Comparison of ENCODE assay signal across 21 cellular contexts in the genomic region with DNA sequence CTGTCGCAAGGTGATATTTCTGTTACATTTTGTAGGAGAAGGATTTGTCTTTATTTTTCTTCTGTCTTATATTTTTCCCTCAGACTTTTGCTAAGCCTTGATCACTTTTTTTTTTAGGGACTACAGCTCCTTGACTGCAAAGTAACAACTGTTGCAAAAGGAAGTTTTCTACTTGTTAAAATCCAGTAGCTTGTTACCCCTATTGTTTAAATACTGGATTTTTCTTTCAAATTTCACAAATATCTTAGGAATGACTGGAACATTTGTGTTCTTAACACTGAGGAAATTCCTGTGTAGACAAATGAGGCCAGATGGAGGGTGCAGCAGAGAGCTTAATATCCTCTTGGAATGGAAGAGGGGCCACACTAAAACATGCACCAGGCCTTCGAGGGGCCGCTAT. TPM values are rescaled to one million over a fixed set of nuclear protein-coding genes. Genes with fewer than 3 reads are reported as not detected.
DNase-seq lines count a peak whose midpoint lies in the region; ATAC-seq, FAIRE-seq and TF ChIP-seq lines count a peak whose summit lies in the region.
"Had no signal": no experiment of that assay in that cellular context is flagged by ENCODE, and none has a peak within 500 bp of the region (broad histone marks: within the 10 kb centered on the region; RNA-seq: fewer than 3 reads in every experiment).

No MANE protein-coding gene starts in this region.

- H3K27ac Mint-ChIP-seq in activated CD8-positive, alpha-beta T cell treated with anti-CD3 and anti-CD28 coated beads for 36 hours: no peak overlapping the region
- H3K27ac Mint-ChIP-seq in activated naive CD4-positive, alpha-beta T cell treated with anti-CD3 and anti-CD28 coated beads, Interleukin-2, amount 50 U/mL, for 72 hours: no peak overlapping the region

- intact Hi-C loops in activated CD8-positive, alpha-beta T cell treated with anti-CD3 and anti-CD28 coated beads for 36 hours (cut with micrococcal nuclease): no loop called here

- peak; percentile 21 for DNase-seq in fibroblast of peridontal ligament (ENCODE audit: extremely low read depth)
- peak; percentile 66 for DNase-seq in osteoblast (ENCODE audit: insufficient read length, low spot score, missing footprints)
- DNase-seq in right atrium auricular region (ENCODE audit: low spot score): no peak
- DNase-seq in activated CD8-positive, alpha-beta T cell treated with anti-CD3 and anti-CD28 coated beads for 36 hours: no peak
- no peak for DNase-seq in activated naive CD4-positive, alpha-beta T cell treated with anti-CD3 and anti-CD28 coated beads, Interleukin-2, amount 50 U/mL, for 72 hours (ENCODE audit: low spot score in 2 of 2)
- DNase-seq in midbrain (lab: John Stamatoyannopoulos, UW): no peak
- DNase-seq: BE2C, DMS79, MG63, NCI-H1417, NCI-H1694 treated with DMSO at 0.1 percent for 48 hours, NCI-H446, NCI-H526 treated with DMSO at 0.1 percent for 48 hours, OCI-M1, Right ventricle myocardium superior had no signal

- TF ChIP-seq CTCF in osteoblast (IDR thresholded peaks at IDR 0.05; ENCODE audit: extremely low read depth, low read depth, low read length) (no peak), right atrium auricular region (IDR thresholded peaks at IDR 0.05) (no peak)
- no peak for TF ChIP-seq CTCF in activated CD8-positive, alpha-beta T cell treated with anti-CD3 and anti-CD28 coated beads for 36 hours (IDR thresholded peaks at IDR 0.05)

- no peaks in the 10 kb centered on the region for H3K36me3 Mint-ChIP-seq in activated CD8-positive, alpha-beta T cell treated with anti-CD3 and anti-CD28 coated beads for 36 hours (ENCODE audit: low read depth)
- no peaks in the 10 kb centered on the region for H3K36me3 Mint-ChIP-seq in activated naive CD4-positive, alpha-beta T cell treated with anti-CD3 and anti-CD28 coated beads, Interleukin-2, amount 50 U/mL, for 72 hours

- CTCF ChIA-PET in activated CD8-positive, alpha-beta T cell treated with anti-CD3 and anti-CD28 coated beads for 36 hours (lab: Charles Lee): interaction anchor here (0.6 to 0.7 kb wide), 2 partner anchors 48 to 247 kb away, joined by 4 read pairs; no protein-coding TSS in a partner anchor

- H3K9me3 ChIP-seq in KOPT-K1 (ENCODE audit: insufficient read depth, low read length, poor library complexity, severe bottlenecking) (no peaks in the 10 kb centered on the region), osteoblast (ENCODE audit: low read depth, low read length) (no peaks in the 10 kb centered on the region), right atrium auricular region (no peaks in the 10 kb centered on the region)
- H3K9me3 ChIP-seq: A549, BE2C, MG63 had no signal

- no peaks in the 10 kb centered on the region for H3K9me3 Mint-ChIP-seq in activated CD8-positive, alpha-beta T cell treated with anti-CD3 and anti-CD28 coated beads for 36 hours
- H3K9me3 Mint-ChIP-seq in activated naive CD4-positive, alpha-beta T cell treated with anti-CD3 and anti-CD28 coated beads, Interleukin-2, amount 50 U/mL, for 72 hours: peaks cover 0 to 4% of the 10 kb centered on the region in 2 donors

- POLR2A ChIA-PET in activated CD8-positive, alpha-beta T cell treated with anti-CD3 and anti-CD28 coated beads for 36 hours (lab: Charles Lee): no interaction called here

- H3K27me3 ChIP-seq in osteoblast (ENCODE audit: insufficient read depth, low read length): no peaks in the 10 kb centered on the region
- no peaks in the 10 kb centered on the region for H3K27me3 ChIP-seq in right atrium auricular region
- H3K27me3 ChIP-seq: MG63 had no signal

- H3K27ac ChIP-seq in KOPT-K1 (ENCODE audit: low read depth, low read length, poor library complexity, severe bottlenecking) (peak overlapping the region; percentile 48), osteoblast (ENCODE audit: low read depth, low read length) (no peak overlapping the region), right atrium auricular region (no peak overlapping the region)

- no peaks in the 10 kb centered on the region for H4K20me1 ChIP-seq in osteoblast (ENCODE audit: insufficient read depth, low read length)

- H3K4me3 ChIP-seq in osteoblast (ENCODE audit: insufficient read depth, low read length) (no peak overlapping the region), right atrium auricular region (no peak overlapping the region)
- H3K4me3 ChIP-seq: A549, MG63 had no signal

- peaks cover 2% of the 10 kb centered on the region for H3K4me1 Mint-ChIP-seq in activated CD8-positive, alpha-beta T cell treated with anti-CD3 and anti-CD28 coated beads for 36 hours (ENCODE audit: low read depth)

- H3K36me3 ChIP-seq in KOPT-K1 (ENCODE audit: insufficient read depth, low read length) (no peaks in the 10 kb centered on the region), osteoblast (ENCODE audit: insufficient read depth, low read length) (no peaks in the 10 kb centered on the region), right atrium auricular region (no peaks in the 10 kb centered on the region)
- H3K36me3 ChIP-seq: BE2C, MG63 had no signal

- peaks cover 3% of the 10 kb centered on the region for H3K27me3 Mint-ChIP-seq in activated CD8-positive, alpha-beta T cell treated with anti-CD3 and anti-CD28 coated beads for 36 hours

- peak; percentile 96 for FAIRE-seq in G401.6 (lab: Jason Lieb, UNC)
- FAIRE-seq: A549, H1 had no signal

- H3K4me2 ChIP-seq in osteoblast (ENCODE audit: insufficient read depth, low read length): no peak overlapping the region
- H3K4me2 ChIP-seq: A549 had no signal

- ATAC-seq in activated CD8-positive, alpha-beta T cell treated with anti-CD3 and anti-CD28 coated beads for 36 hours: no peak
- no peak for ATAC-seq in activated naive CD4-positive, alpha-beta T cell treated with anti-CD3 and anti-CD28 coated beads, Interleukin-2, amount 50 U/mL, for 72 hours
- ATAC-seq: A549 had no signal

- no peaks in the 10 kb centered on the region for H3K79me2 ChIP-seq in osteoblast (ENCODE audit: insufficient read depth, low read length)

- no peaks in the 10 kb centered on the region for H3K4me1 ChIP-seq in osteoblast (ENCODE audit: insufficient read depth, low read length)
- peaks cover 0 to 6% of the 10 kb centered on the region in 2 donors for H3K4me1 ChIP-seq in right atrium auricular region
- H3K4me1 ChIP-seq: BE2C had no signal

- H3K4me3 Mint-ChIP-seq in activated CD8-positive, alpha-beta T cell treated with anti-CD3 and anti-CD28 coated beads for 36 hours: no peak overlapping the region

- no peak overlapping the region for H2AFZ ChIP-seq in osteoblast (ENCODE audit: low read length)

RNA-seq across cellular contexts. Expression of gene PGPEP1L, which starts 3.2 kb away (rescaled TPM):
- total RNA-seq in osteoblast: not detected in 2 replicates
- 1 to 10 TPM in 1 of 2 donors, under 1 TPM in 1; 0.74 to 1.3 TPM for total RNA-seq in right atrium auricular region
- total RNA-seq in activated CD8-positive, alpha-beta T cell treated with anti-CD3 and anti-CD28 coated beads for 36 hours: not detected
- total RNA-seq in activated naive CD4-positive, alpha-beta T cell treated with anti-CD3 and anti-CD28 coated beads, Interleukin-2, amount 50 U/mL, for 72 hours: not detected
- total RNA-seq: LHCN-M2, SK-MEL-5 had no signal

Comparison
In these comparisons a context has a peak if more than half of its experiments do, and no peak if none do; other contexts are left out.
1. DNase-seq: peak in fibroblast of peridontal ligament (single experiment) and osteoblast (single experiment); none in right atrium auricular region (single experiment), activated CD8-positive, alpha-beta T cell treated with anti-CD3 and anti-CD28 coated beads for 36 hours (single experiment), activated naive CD4-positive, alpha-beta T cell treated with anti-CD3 and anti-CD28 coated beads, Interleukin-2, amount 50 U/mL, for 72 hours (0 of 2) and midbrain (single experiment).